25 cellular contexts compared by ENCODE assay signal in the genomic region with DNA sequence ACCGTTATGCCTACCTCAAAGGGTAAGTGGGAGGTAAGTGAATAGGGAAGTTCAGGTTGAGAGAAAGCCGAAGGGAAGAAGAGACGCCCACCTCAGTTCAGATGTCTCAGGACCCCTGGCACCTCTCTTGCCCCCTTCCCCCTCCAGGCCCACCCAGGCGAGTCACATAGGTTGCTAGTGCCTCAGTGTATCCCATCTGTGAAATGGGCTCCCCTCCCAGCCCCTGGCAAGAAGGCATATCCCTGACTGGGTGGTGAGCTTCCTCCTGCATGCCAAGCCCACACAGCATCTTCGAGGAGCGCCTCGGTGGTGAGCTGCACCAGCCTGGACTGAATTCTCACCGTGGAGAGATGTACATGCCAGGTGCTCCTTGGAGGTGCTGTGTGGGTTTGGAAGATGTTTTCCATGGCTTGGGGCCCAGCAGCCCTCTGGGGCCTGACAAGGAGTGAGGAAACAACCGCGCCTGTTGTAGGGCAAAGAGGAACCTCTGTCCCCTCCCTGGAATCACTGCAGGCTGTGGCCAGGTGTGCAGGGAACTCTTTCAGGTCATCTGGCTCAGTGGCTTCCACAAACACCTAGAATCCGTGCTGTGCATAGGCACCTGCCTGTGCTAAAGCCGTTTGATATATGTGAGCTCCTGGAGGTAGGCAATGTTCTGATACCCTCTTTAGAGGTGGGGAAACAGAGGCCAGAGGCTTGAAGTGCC. TPM values are rescaled to one million over a fixed set of nuclear protein-coding genes. Genes with fewer than 3 reads are reported as not detected.
DNase-seq lines count a peak whose midpoint lies in the region; ATAC-seq, FAIRE-seq and TF ChIP-seq lines count a peak whose summit lies in the region.
"Had no signal": no experiment of that assay in that cellular context is flagged by ENCODE, and none has a peak within 500 bp of the region (broad histone marks: within the 10 kb centered on the region; RNA-seq: fewer than 3 reads in every experiment).

No MANE protein-coding gene starts in this region.

- intact Hi-C loops in MCF 10A (cut with micrococcal nuclease) (no loop called here), mammary epithelial cell (cut with micrococcal nuclease) (no loop called here), K562 (cut with micrococcal nuclease) (no loop called here), transverse colon (cut with DNase I; ENCODE audit: low total_unique reads) (no loop called here), A673 (cut with micrococcal nuclease; ENCODE audit: unreplicated experiment) (no loop called here)

- no peaks in the 10 kb centered on the region for H3K9me1 ChIP-seq in K562 (ENCODE audit: control insufficient read depth, insufficient read depth, low read length)

- no peaks in the 10 kb centered on the region for H3K36me3 ChIP-seq in mammary epithelial cell (ENCODE audit: insufficient read depth, low read length)
- H3K36me3 ChIP-seq in K562 (ENCODE audit: control insufficient read depth, insufficient read depth, low read length) = no peaks in the 10 kb centered on the region
- no peaks in the 10 kb centered on the region for H3K36me3 ChIP-seq in mucosa of rectum (ENCODE audit: control insufficient read depth in 2 of 2, insufficient read depth in 2 of 2, low read length in 2 of 2)
- no peaks in the 10 kb centered on the region for H3K36me3 ChIP-seq in transverse colon
- H3K36me3 ChIP-seq in A673 (ENCODE audit: insufficient read depth, low read length, poor library complexity, severe bottlenecking) = no peaks in the 10 kb centered on the region

- H3K36me3 Mint-ChIP-seq in MCF 10A (ENCODE audit: insufficient read depth, unreplicated experiment) = no peaks in the 10 kb centered on the region
- H3K36me3 Mint-ChIP-seq: CD4-positive, CD25-positive, alpha-beta regulatory T cell; IgD-negative memory B cell had no signal

- in situ Hi-C loops in mammary epithelial cell (cut with MboI; ENCODE audit: low sequenced_read_pairs in 2 of 2) (no loop called here), K562 (cut with MboI) (no loop called here), transverse colon (cut with MboI; ENCODE audit: low pct_ligation_motif_present in 1 of 4, low pct_unique_long_range_greater_than_20kb in 1 of 4, low sequenced_read_pairs in 3 of 4) (no loop called here)

- H2AFZ ChIP-seq in mammary epithelial cell (ENCODE audit: low read depth, low read length) = no peak overlapping the region
- H2AFZ ChIP-seq in K562 (ENCODE audit: low read depth, low read length) = no peak overlapping the region

- no peak overlapping the region for H3K27ac ChIP-seq in mammary epithelial cell (ENCODE audit: insufficient read depth, low read depth, low read length)
- no peak overlapping the region for H3K27ac ChIP-seq in K562 (ENCODE audit: extremely low read depth, low read depth, low read length)
- peak overlapping the region; percentile 87 to 90 for H3K27ac ChIP-seq in mucosa of rectum (ENCODE audit: low read depth in 2 of 2, low read length in 2 of 2)
- H3K27ac ChIP-seq in transverse colon = peak overlapping the region; percentile 77 to 86 (median 80)
- H3K27ac ChIP-seq in A673 (ENCODE audit: low read depth, low read length, poor library complexity, severe bottlenecking) = no peak overlapping the region
- H3K27ac ChIP-seq: 22Rv1, HL-60 had no signal

- no peaks in the 10 kb centered on the region for H3K27me3 Mint-ChIP-seq in MCF 10A (ENCODE audit: insufficient read depth, unreplicated experiment)
- H3K27me3 Mint-ChIP-seq: CD4-positive, CD25-positive, alpha-beta regulatory T cell had no signal

- CTCF ChIA-PET in MCF 10A (lab: Yijun Ruan, JAX) (interaction anchor here (0.6 to 3.5 kb wide), 3 partner anchors 10 to 18 kb away, joined by 3 to 22 read pairs (median 11); no protein-coding TSS in a partner anchor), mammary epithelial cell (lab: Charles Lee; ENCODE audit: low non-redundant PET) (no interaction called here), K562 (lab: Yijun Ruan, JAX; ENCODE audit: low intra/inter-chr PET ratio) (no interaction called here), A673 (lab: Charles Lee) (no interaction called here)

- H3K27me3 ChIP-seq in mammary epithelial cell (ENCODE audit: insufficient read depth, low read length) = no peaks in the 10 kb centered on the region
- H3K27me3 ChIP-seq in K562 (ENCODE audit: control insufficient read depth in 2 of 2, insufficient read depth in 2 of 2, low read length in 2 of 2) = peaks cover 0 to 22% of the 10 kb centered on the region in 2 experiments; a peak in 3 of 5 replicates
- H3K27me3 ChIP-seq in mucosa of rectum (ENCODE audit: control insufficient read depth in 2 of 2, insufficient read depth in 2 of 2, low read length in 2 of 2) = no peaks in the 10 kb centered on the region
- no peaks in the 10 kb centered on the region for H3K27me3 ChIP-seq in transverse colon
- H3K27me3 ChIP-seq in A673 (replicated peaks; ENCODE audit: insufficient read depth, low read depth, low read length, poor library complexity) = no peaks in the 10 kb centered on the region

- H3K4me1 ChIP-seq in mammary epithelial cell (ENCODE audit: insufficient read depth, low read length) (peaks cover 41% of the 10 kb centered on the region), K562 (replicated peaks in 1 of 2; ENCODE audit: control insufficient read depth in 2 of 2, insufficient read depth in 2 of 2, low read length in 2 of 2) (peaks cover 7 to 20% of the 10 kb centered on the region in 2 experiments; a peak in 4 of 5 replicates), mucosa of rectum (ENCODE audit: control insufficient read depth in 2 of 2, insufficient read depth in 2 of 2, low read length in 2 of 2) (peaks cover 53 to 89% of the 10 kb centered on the region in 2 donors), transverse colon (peaks cover 43 to 93% (median 73%) of the 10 kb centered on the region in 4 donors), A673 (ENCODE audit: insufficient read depth, low read length, poor library complexity, severe bottlenecking) (peaks cover 22% of the 10 kb centered on the region)

- H3K4me3 Mint-ChIP-seq in MCF 10A (ENCODE audit: unreplicated experiment) = no peak overlapping the region
- H3K4me3 Mint-ChIP-seq: CD4-positive, CD25-positive, alpha-beta regulatory T cell; HFFc6; IgD-negative memory B cell had no signal

- peaks cover 56% of the 10 kb centered on the region for H3K4me1 Mint-ChIP-seq in MCF 10A (ENCODE audit: insufficient read depth, unreplicated experiment)
- H3K4me1 Mint-ChIP-seq: CD4-positive, CD25-positive, alpha-beta regulatory T cell had no signal

- H4K20me1 ChIP-seq in mammary epithelial cell (ENCODE audit: insufficient read depth, low read length) = no peaks in the 10 kb centered on the region
- H4K20me1 ChIP-seq in K562 (replicated peaks; ENCODE audit: control insufficient read depth, insufficient read depth, low read length) = peaks cover 3% of the 10 kb centered on the region; the same call in 1 of the 2 replicates

- TF ChIP-seq POLR2A in K562 (conservative IDR thresholded peaks at IDR 0.05) = no peak
- TF ChIP-seq POLR2A in transverse colon (IDR thresholded peaks at IDR 0.05) = no peak

- TF ChIP-seq CTCF in MCF 10A (IDR thresholded peaks at IDR 0.05; ENCODE audit: unreplicated experiment) (no peak), mammary epithelial cell (conservative IDR thresholded peaks at IDR 0.05 in 1 of 2, IDR thresholded peaks at IDR 0.05 in 1 of 2; ENCODE audit: extremely low read depth in 1 of 2, insufficient read depth in 1 of 2, low read depth in 1 of 2, low read length in 2 of 2) (no peak), K562 (IDR thresholded peaks at IDR 0.05 in 2 of 3, conservative IDR thresholded peaks at IDR 0.05 in 1 of 3; ENCODE audit: insufficient read depth in 2 of 3, low read depth in 1 of 3, low read length in 3 of 3) (no peak), transverse colon (IDR thresholded peaks at IDR 0.05) (no peak), A673 (conservative IDR thresholded peaks at IDR 0.05; ENCODE audit: low read depth, low read length) (no peak)

- TF ChIP-seq EP300 in K562 (IDR thresholded peaks at IDR 0.05; ENCODE audit: low read length) (no peak), transverse colon (IDR thresholded peaks at IDR 0.05; ENCODE audit: low read depth) (no peak)

- H3K4me3 ChIP-seq in mammary epithelial cell (replicated peaks in 1 of 3; ENCODE audit: insufficient read depth in 1 of 3, low read depth in 2 of 3, low read length in 3 of 3) (no peak overlapping the region), K562 (no peak overlapping the region), mucosa of rectum (ENCODE audit: low read length in 2 of 2) (no peak overlapping the region), transverse colon (no peak overlapping the region), A673 (ENCODE audit: low read depth, low read length, poor library complexity, severe bottlenecking) (no peak overlapping the region)

- ATAC-seq in K562 = no peak
- no peak for ATAC-seq in GM18858 (IDR thresholded peaks at IDR 0.05; ENCODE audit: unreplicated experiment)

- DNase-seq in MCF 10A (ENCODE audit: unreplicated experiment) (peak; percentile 36), mammary epithelial cell (no peak), K562 (ENCODE audit: extremely low read depth in 1 of 4, low spot score in 3 of 4) (no peak), transverse colon (peak; percentile 59), A673 (ENCODE audit: low spot score) (no peak)
- no peak for DNase-seq in stimulated activated CD4-positive, alpha-beta T cell treated with anti-CD3 and anti-CD28 coated beads, Interleukin-4, amount 100 ng/mL, for 24 hours
- DNase-seq: Caco-2; CD4-positive, CD25-positive, alpha-beta regulatory T cell; GDM1; H7; HFFc6; Kasumi-1; MM.1S; NCI-H1092; NCI-H1436 treated with DMSO at 0.1 percent for 48 hours; NCI-H2029; NCI-H2171; NCI-H526 treated with DMSO at 0.1 percent for 48 hours; SHP77 treated with DMSO at 0.1 percent for 48 hours; SK-N-SH had no signal

- no peak for FAIRE-seq in K562 (lab: Jason Lieb, UNC)

- WGBS in mammary epithelial cell (ENCODE audit: low coverage, missing lambda C conversion rate) = 46% methylated on average over 10 of the region's 12 CpGs
- 28% methylated on average over 10 of the region's 12 CpGs for WGBS in K562 (ENCODE audit: insufficient coverage, low coverage, missing lambda C conversion rate)
- WGBS in transverse colon (ENCODE audit: low coverage in 1 of 2), 2 donors = 62 to 65% methylated on average over 3 to 8 of the region's 12 CpGs

- H3K79me2 ChIP-seq in mammary epithelial cell (ENCODE audit: insufficient read depth, low read length) (no peaks in the 10 kb centered on the region), K562 (ENCODE audit: control insufficient read depth, insufficient read depth, low read length) (no peaks in the 10 kb centered on the region)

- POLR2A ChIA-PET in MCF 10A (lab: Yijun Ruan, JAX) (interaction anchor here (0.6 to 3.7 kb wide), 4 partner anchors 9 to 44 kb away, joined by 3 to 53 read pairs (median 12); a partner anchor contains a TSS), K562 (lab: Yijun Ruan, JAX) (interaction anchor here (0.7 to 2.4 kb wide), 3 partner anchors 7 to 246 kb away, joined by 3 to 15 read pairs (median 4); no protein-coding TSS in a partner anchor), A673 (lab: Charles Lee; ENCODE audit: low non-redundant PET) (no interaction called here)

- BruUV-seq in MCF 10A (replicated peaks; lab: Mats Ljungman, UMichigan) (no TSS peak), mammary epithelial cell (replicated peaks; lab: Mats Ljungman, UMichigan) (no TSS peak), K562 (replicated peaks; lab: Mats Ljungman, UMichigan) (no TSS peak), A673 (replicated peaks; lab: Mats Ljungman, UMichigan) (no TSS peak)

- H3K9ac ChIP-seq in mammary epithelial cell (ENCODE audit: insufficient read depth, low read length) (no peak overlapping the region), K562 (ENCODE audit: insufficient read depth in 1 of 2, low read depth in 2 of 2, low read length in 2 of 2) (no peak overlapping the region), mucosa of rectum (ENCODE audit: low read depth in 1 of 2, low read length in 2 of 2) (peak overlapping the region; percentile 41 to 77)
- H3K9ac ChIP-seq: SK-N-SH had no signal

- TF ChIP-seq RAD21 in K562 (CRISPR knock-in tag; conservative IDR thresholded peaks at IDR 0.05 in 1 of 2, IDR thresholded peaks at IDR 0.05 in 1 of 2) = no peak

- dilution Hi-C loops in mammary epithelial cell (cut with HindIII; ENCODE audit: low sequenced_read_pairs) = no loop called here

- no peaks in the 10 kb centered on the region for H3K9me3 Mint-ChIP-seq in MCF 10A (ENCODE audit: unreplicated experiment)
- H3K9me3 Mint-ChIP-seq: CD4-positive, CD25-positive, alpha-beta regulatory T cell; HFFc6; IgD-negative memory B cell had no signal

- H3K9me3 ChIP-seq in mammary epithelial cell (replicated peaks; ENCODE audit: insufficient read depth, low read length) (no peaks in the 10 kb centered on the region), K562 (replicated peaks; ENCODE audit: control insufficient read depth, insufficient read depth, low read depth, low read length) (no peaks in the 10 kb centered on the region), mucosa of rectum (ENCODE audit: control insufficient read depth in 2 of 2, low read length in 2 of 2) (no peaks in the 10 kb centered on the region), transverse colon (no peaks in the 10 kb centered on the region), A673 (ENCODE audit: low read depth, low read length, poor library complexity, severe bottlenecking) (no peaks in the 10 kb centered on the region)
- H3K9me3 ChIP-seq: Caco-2, SK-N-SH had no signal

- H3K27ac Mint-ChIP-seq in MCF 10A (ENCODE audit: low read depth, unreplicated experiment) = no peak overlapping the region
- H3K27ac Mint-ChIP-seq: CD4-positive, CD25-positive, alpha-beta regulatory T cell; HFFc6; IgD-negative memory B cell had no signal

- H3K4me2 ChIP-seq in mammary epithelial cell (ENCODE audit: insufficient read depth, low read depth, low read length) (no peak overlapping the region), K562 (ENCODE audit: insufficient read depth, low read length) (no peak overlapping the region)
- H3K4me2 ChIP-seq: SK-N-SH had no signal

RNA-seq across cellular contexts. Expression of a gene that starts 45.1 kb away (rescaled TPM):
- total RNA-seq in MCF 10A (2022) = 80.5 and 82.4 TPM in 2 replicates
- 10 to 100 TPM in 1 of 2 donors, 1 to 10 TPM in 1; 7.2 to 10.0 TPM for total RNA-seq in mammary epithelial cell
- 4.9 TPM for polyA plus RNA-seq in mammary epithelial cell
- polyA minus RNA-seq in mammary epithelial cell = 10.2 TPM
- 1.5 and 4.5 TPM in 2 replicates for total RNA-seq in K562 (2011; cell fraction: chromatin; rRNA removed; ENCODE audit: low replicate concordance)
- total RNA-seq in K562 (2011; cell fraction: nucleolus; rRNA removed) = 3.7 and 5.2 TPM in 2 replicates
- 3.3 and 3.7 TPM in 2 replicates for total RNA-seq in K562 (2011; cell fraction: nucleoplasm; rRNA removed)
- 5.0 and 6.5 TPM in 2 replicates for total RNA-seq in K562 (2014; rRNA removed)
- 1.7 and 2.1 TPM in 2 replicates for total RNA-seq in K562 (2014; rRNA removed; fragmentation: Illumina TruSeq; extraction: Trizol)
- total RNA-seq in K562 (2015; rRNA removed; fragmentation: Illumina TruSeq; extraction: Trizol) = 2.0 and 2.5 TPM in 2 replicates
- 7.6 and 8.4 TPM in 2 replicates for total RNA-seq in K562 (2021)
- polyA plus RNA-seq in K562 (2011; rRNA removed) = 1.1 and 1.9 TPM in 2 replicates
- polyA plus RNA-seq in K562 (2011; cell fraction: cytosol; rRNA removed) = 1.7 and 2.5 TPM in 2 replicates
- polyA plus RNA-seq in K562 (2011; cell fraction: nucleus; rRNA removed) = 4.6 and 5.8 TPM in 2 replicates
- polyA plus RNA-seq in K562 (2012) = 7.0 and 71.7 TPM in 2 replicates
- 5.4 and 7.2 TPM in 2 replicates for polyA plus RNA-seq in K562 (2014; fragmentation: Illumina TruSeq; extraction: Trizol)
- under 1 TPM; 0.10 to 0.11 TPM for polyA plus RNA-seq in K562 (2014; fragmentation: Nextera tagmentation; extraction: Ambion mirVana)
- 5.7 TPM in 2 replicates for polyA plus RNA-seq in K562 (2014; rRNA removed)
- 0.57 and 0.95 TPM in 2 replicates for polyA minus RNA-seq in K562 (2011; rRNA and poly(A)+ RNA removed)
- polyA minus RNA-seq in K562 (2011; cell fraction: cytosol; rRNA and poly(A)+ RNA removed) = 1.2 and 1.5 TPM in 2 replicates
- polyA minus RNA-seq in K562 (2011; cell fraction: nucleus; rRNA and poly(A)+ RNA removed) = 1.1 and 1.3 TPM in 2 replicates
- 10 to 100 TPM; 12.3 to 74.1 (median 41.2) TPM for total RNA-seq in transverse colon
- total RNA-seq in A673 (2021) = 8.2 and 9.9 TPM in 2 replicates
- polyA plus RNA-seq: CD4-positive, CD25-positive, alpha-beta regulatory T cell; IgD-negative memory B cell had no signal

Comparison
In these comparisons a context has a peak if more than half of its experiments do, and no peak if none do; other contexts are left out.
1. DNase-seq: peak in MCF 10A (single experiment) and transverse colon (single experiment); none in mammary epithelial cell (single experiment), K562 (0 of 4), A673 (single experiment) and stimulated activated CD4-positive, alpha-beta T cell treated with anti-CD3 and anti-CD28 coated beads, Interleukin-4, amount 100 ng/mL, for 24 hours (single experiment).
2. H3K27ac ChIP-seq: peak in mucosa of rectum (2 of 2) and transverse colon (4 of 4); none in mammary epithelial cell (single experiment), K562 (single experiment) and A673 (single experiment).
3. H3K9ac ChIP-seq: peak in mucosa of rectum (2 of 2); none in mammary epithelial cell (single experiment) and K562 (0 of 2).